ENCODE assay signal across 27 cellular contexts in genomic region chr14:63878052-63878451, GRCh38. TPM values are rescaled to one million over a fixed set of nuclear protein-coding genes. Genes with fewer than 3 reads are reported as not detected.
A peak's percentile ranks its signal among the peaks of the same experiment; 100 is the strongest.
DNase-seq lines count a peak whose midpoint lies in the region; ATAC-seq, FAIRE-seq and TF ChIP-seq lines count a peak whose summit lies in the region.
"Had no signal": no experiment of that assay in that cellular context is flagged by ENCODE, and none has a peak within 500 bp of the region (broad histone marks: within the 10 kb centered on the region; RNA-seq: fewer than 3 reads in every experiment).

No MANE protein-coding gene starts in this region.

- peak; percentile 99 for FAIRE-seq in HTR-8/SVneo (lab: Jason Lieb, UNC)
- FAIRE-seq: kidney, TTC549 had no signal

- H3K9me3 ChIP-seq in colonic mucosa (no peaks in the 10 kb centered on the region), upper lobe of left lung (no peaks in the 10 kb centered on the region)
- H3K9me3 ChIP-seq: neutrophil, sigmoid colon had no signal

- intact Hi-C loops in colonic mucosa (cut with DNase I): no loop called here

- TF ChIP-seq EP300 in upper lobe of left lung (IDR thresholded peaks at IDR 0.05): no peak

- no peak overlapping the region for H3K4me3 Mint-ChIP-seq in nephron
- H3K4me3 Mint-ChIP-seq: activated CD4-positive, alpha-beta memory T cell treated with anti-CD3 and anti-CD28 coated beads, Interleukin-2, amount 10 ng/mL, durations not matched to agents 7 days and 5 days; activated naive CD8-positive, alpha-beta T cell; stimulated activated naive CD8-positive, alpha-beta T cell treated with anti-CD3 and anti-CD28 coated beads, Interleukin-15, Interleukin-2, amounts not matched to agents 100 ng/mL and 50 ng/mL, for 24 hours had no signal

- no peak for DNase-seq in HTR-8/SVneo (ENCODE audit: insufficient read length, low spot score)
- no peak for DNase-seq in colonic mucosa
- DNase-seq in upper lobe of left lung: no peak
- DNase-seq in DMS 273 treated with DMSO at 0.1 percent for 48 hours (lab: John Stamatoyannopoulos, UW): no peak
- no peak for DNase-seq in RPMI8226
- no peak for DNase-seq in NCI-H2081 treated with DMSO at 0.1 percent for 48 hours (lab: John Stamatoyannopoulos, UW)
- DNase-seq: activated CD4-positive, alpha-beta memory T cell treated with anti-CD3 and anti-CD28 coated beads, Interleukin-2, amount 10 ng/mL, durations not matched to agents 7 days and 5 days; activated CD4-positive, alpha-beta T cell treated with anti-CD3 and anti-CD28 coated beads for 1 hour; C1 segment of cervical spinal cord; dorsolateral prefrontal cortex; KG1; kidney; MM.1S; NCI-H2029 treated with DMSO at 0.1 percent for 48 hours; NCI-H446 treated with DMSO at 0.1 percent for 48 hours; sigmoid colon; stimulated activated CD4-positive, alpha-beta T cell treated with anti-CD3 and anti-CD28 coated beads, Interleukin-15, amount 100 ng/mL, for 24 hours; T-helper 1 cell; trophoblast cell had no signal

- H3K4me1 Mint-ChIP-seq in nephron: peaks cover 34% of the 10 kb centered on the region

- H3K9ac ChIP-seq in colonic mucosa (ENCODE audit: low read depth in 2 of 2, low read length in 2 of 2): no peak overlapping the region

- peak overlapping the region; percentile 61 for H3K27ac ChIP-seq in colonic mucosa
- H3K27ac ChIP-seq in upper lobe of left lung: peak overlapping the region in 3 of 4 donors; percentile 8 to 35 (median 29)
- H3K27ac ChIP-seq: neutrophil, RWPE1 had no signal

- no peaks in the 10 kb centered on the region for H3K36me3 ChIP-seq in colonic mucosa
- no peaks in the 10 kb centered on the region for H3K36me3 ChIP-seq in upper lobe of left lung
- H3K36me3 ChIP-seq: neutrophil, sigmoid colon had no signal

- peaks cover 11% of the 10 kb centered on the region for H3K4me1 ChIP-seq in colonic mucosa
- H3K4me1 ChIP-seq in upper lobe of left lung: peaks cover 20 to 36% (median 27%) of the 10 kb centered on the region in 4 donors

- no peak for TF ChIP-seq POLR2A in upper lobe of left lung (IDR thresholded peaks at IDR 0.05)

- TF ChIP-seq CTCF in colonic mucosa (IDR thresholded peaks at IDR 0.05): no peak
- no peak for TF ChIP-seq CTCF in nephron (IDR thresholded peaks at IDR 0.05; ENCODE audit: unreplicated experiment in 3 of 3)
- no peak for TF ChIP-seq CTCF in upper lobe of left lung (IDR thresholded peaks at IDR 0.05)

- no peaks in the 10 kb centered on the region for H3K9me3 Mint-ChIP-seq in nephron
- H3K9me3 Mint-ChIP-seq: activated CD4-positive, alpha-beta memory T cell treated with anti-CD3 and anti-CD28 coated beads, Interleukin-2, amount 10 ng/mL, durations not matched to agents 7 days and 5 days; activated T-helper 2 cell treated with anti-CD3 and anti-CD28 coated beads, Interferon-gamma antibody, Interleukin-2, Interleukin-4, amounts not matched to agents 10 μg/mL and 5 μg/mL and 100 μg/mL, durations not matched to agents 14 hours and 24 hours and 36 hours; stimulated activated naive CD8-positive, alpha-beta T cell treated with anti-CD3 and anti-CD28 coated beads, Interleukin-15, Interleukin-2, amounts not matched to agents 100 ng/mL and 50 ng/mL, for 24 hours had no signal

- peak overlapping the region in 2 of 3 experiments; percentile 64 to 66 for H3K27ac Mint-ChIP-seq in nephron
- H3K27ac Mint-ChIP-seq: activated CD4-positive, alpha-beta memory T cell treated with anti-CD3 and anti-CD28 coated beads, Interleukin-2, amount 10 ng/mL, durations not matched to agents 7 days and 5 days; activated naive CD8-positive, alpha-beta T cell; activated T-helper 2 cell treated with anti-CD3 and anti-CD28 coated beads, Interferon-gamma antibody, Interleukin-2, Interleukin-4, amounts not matched to agents 10 μg/mL and 5 μg/mL and 100 μg/mL, durations not matched to agents 14 hours and 24 hours and 36 hours; stimulated activated naive CD8-positive, alpha-beta T cell treated with anti-CD3 and anti-CD28 coated beads, Interleukin-15, Interleukin-2, amounts not matched to agents 100 ng/mL and 50 ng/mL, for 24 hours had no signal

- peaks cover 21% of the 10 kb centered on the region for H3K36me3 Mint-ChIP-seq in nephron (ENCODE audit: low read depth)

- 93 to 95% methylated on average over 1 to 3 of the region's 3 CpGs for WGBS in upper lobe of left lung, 2 donors

- ATAC-seq in upper lobe of left lung (ENCODE audit: low FRiP score in 2 of 2): no peak

- H3K4me3 ChIP-seq in colonic mucosa: no peak overlapping the region
- H3K4me3 ChIP-seq in upper lobe of left lung: no peak overlapping the region
- H3K4me3 ChIP-seq: dorsolateral prefrontal cortex, lung, sigmoid colon had no signal

- no peaks in the 10 kb centered on the region for H3K27me3 Mint-ChIP-seq in nephron (ENCODE audit: low read depth)
- H3K27me3 Mint-ChIP-seq: activated CD4-positive, alpha-beta memory T cell treated with anti-CD3 and anti-CD28 coated beads, Interleukin-2, amount 10 ng/mL, durations not matched to agents 7 days and 5 days; activated naive CD8-positive, alpha-beta T cell; stimulated activated naive CD8-positive, alpha-beta T cell treated with anti-CD3 and anti-CD28 coated beads, Interleukin-15, Interleukin-2, amounts not matched to agents 100 ng/mL and 50 ng/mL, for 24 hours had no signal

- H3K27me3 ChIP-seq in colonic mucosa (no peaks in the 10 kb centered on the region), upper lobe of left lung (no peaks in the 10 kb centered on the region)
- H3K27me3 ChIP-seq: dorsolateral prefrontal cortex, sigmoid colon had no signal

RNA-seq across cellular contexts. Expression of gene SYNE2, which starts 25.2 kb away (rescaled TPM):
- total RNA-seq in colonic mucosa (100 to 1,000 TPM; 147 to 153 TPM), upper lobe of left lung (100 to 1,000 TPM in 4 of 6 donors, 10 to 100 TPM in 2; 75.8 to 439 (median 234) TPM)
